16 cellular contexts compared by ENCODE assay signal in the genomic region with DNA sequence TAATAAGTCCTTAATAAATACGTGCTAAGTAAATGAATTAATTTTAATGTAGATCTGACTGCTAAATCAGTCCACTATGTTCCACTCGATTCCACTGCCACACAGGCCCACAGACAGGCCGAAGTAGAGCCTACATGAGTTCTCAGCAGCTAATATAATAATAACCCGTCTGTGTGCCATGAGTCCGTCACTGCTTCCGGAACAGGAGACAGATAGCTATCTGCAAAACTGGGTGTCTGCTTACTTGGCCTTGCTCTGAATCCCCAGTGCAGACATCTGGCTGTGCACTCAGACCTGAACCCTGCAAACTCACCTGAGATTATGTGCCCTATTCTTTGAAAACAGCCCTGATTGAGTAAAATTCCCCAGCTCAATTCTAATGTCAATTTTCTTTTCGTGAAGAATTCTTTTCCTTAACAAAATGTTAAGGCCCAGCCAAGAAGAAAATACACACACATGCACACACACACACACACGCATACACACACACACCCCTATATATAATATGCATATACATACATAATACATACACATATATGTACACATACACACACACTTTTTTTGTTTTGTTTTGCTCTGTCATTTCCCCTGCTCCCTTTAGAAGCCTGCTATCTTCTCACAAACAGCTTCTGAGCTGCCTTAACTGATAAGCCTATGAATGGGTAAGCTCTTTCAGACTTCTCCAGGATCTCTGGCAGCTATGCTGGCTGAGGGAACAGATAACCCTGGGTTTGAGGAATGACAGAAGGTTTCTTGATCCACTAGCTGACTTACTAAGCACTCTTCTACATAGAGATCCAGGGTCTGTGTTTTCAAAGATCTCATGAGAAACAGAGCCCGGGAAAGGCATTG.
"Had no signal": no experiment of that assay in that cellular context is flagged by ENCODE, and none has a peak within 500 bp of the region (broad histone marks: within the 10 kb centered on the region; RNA-seq: fewer than 3 reads in every experiment).

No MANE protein-coding gene starts in this region.

- H3K4me1 ChIP-seq: adrenal gland, prostate gland, uterus had no signal

- H3K4me3 Mint-ChIP-seq: dendritic cell treated with granulocyte-macrophage colony-stimulating factor and Interleukin-4, amounts not matched to agents 40 ng/mL and 50 ng/mL, for 4 days; stimulated activated naive CD8-positive, alpha-beta T cell treated with anti-CD3 and anti-CD28 coated beads, Interleukin-15, Interleukin-2, amounts not matched to agents 100 ng/mL and 50 ng/mL, for 24 hours had no signal

- H3K27ac Mint-ChIP-seq: activated naive CD4-positive, alpha-beta T cell treated with anti-CD3 and anti-CD28 coated beads, Interleukin-2, amount 50 U/mL, for 72 hours; dendritic cell treated with granulocyte-macrophage colony-stimulating factor and Interleukin-4, amounts not matched to agents 40 ng/mL and 50 ng/mL, for 4 days; stimulated activated naive CD8-positive, alpha-beta T cell treated with anti-CD3 and anti-CD28 coated beads, Interleukin-15, Interleukin-2, amounts not matched to agents 100 ng/mL and 50 ng/mL, for 24 hours had no signal

- H3K36me3 Mint-ChIP-seq: activated naive CD4-positive, alpha-beta T cell treated with anti-CD3 and anti-CD28 coated beads, Interleukin-2, amount 50 U/mL, for 72 hours had no signal

- H3K9me3 Mint-ChIP-seq: dendritic cell treated with granulocyte-macrophage colony-stimulating factor and Interleukin-4, amounts not matched to agents 40 ng/mL and 50 ng/mL, for 4 days; stimulated activated naive CD8-positive, alpha-beta T cell treated with anti-CD3 and anti-CD28 coated beads, Interleukin-15, Interleukin-2, amounts not matched to agents 100 ng/mL and 50 ng/mL, for 24 hours had no signal

- H3K27ac ChIP-seq: prostate gland, skin epidermis, tibial nerve, uterus, VCaP had no signal

- H3K9me3 ChIP-seq: adrenal gland, prostate gland, tibial nerve, uterus had no signal

- H3K36me3 ChIP-seq: adrenal gland, prostate gland, tibial nerve, uterus had no signal

- H3K4me3 ChIP-seq: adrenal gland, prostate gland, skin epidermis, tibial nerve, uterus had no signal

- H3K27me3 ChIP-seq: adrenal gland, tibial nerve, uterus had no signal

- DNase-seq: activated CD4-positive, CD25-positive, alpha-beta regulatory T cell treated with anti-CD3 and anti-CD28 coated beads, Interleukin-2, amount 50 U/mL, for 72 hours; activated gamma-delta T cell; effector CD8-positive, alpha-beta T cell; right cardiac atrium; stimulated activated CD4-positive, alpha-beta T cell treated with anti-CD3 and anti-CD28 coated beads, Interleukin-15, amount 100 ng/mL, for 24 hours; stimulated activated CD4-positive, alpha-beta T cell treated with anti-CD3 and anti-CD28 coated beads, Interleukin-2, amount 100 ng/mL, for 48 hours; T-helper 9 cell; uterus had no signal

- ATAC-seq: activated naive CD4-positive, alpha-beta T cell treated with anti-CD3 and anti-CD28 coated beads, Interleukin-2, amount 50 U/mL, for 72 hours; right cardiac atrium had no signal

- H3K27me3 Mint-ChIP-seq: dendritic cell treated with granulocyte-macrophage colony-stimulating factor and Interleukin-4, amounts not matched to agents 40 ng/mL and 50 ng/mL, for 4 days; stimulated activated naive CD8-positive, alpha-beta T cell treated with anti-CD3 and anti-CD28 coated beads, Interleukin-15, Interleukin-2, amounts not matched to agents 100 ng/mL and 50 ng/mL, for 24 hours had no signal
